In the genomic region with DNA sequence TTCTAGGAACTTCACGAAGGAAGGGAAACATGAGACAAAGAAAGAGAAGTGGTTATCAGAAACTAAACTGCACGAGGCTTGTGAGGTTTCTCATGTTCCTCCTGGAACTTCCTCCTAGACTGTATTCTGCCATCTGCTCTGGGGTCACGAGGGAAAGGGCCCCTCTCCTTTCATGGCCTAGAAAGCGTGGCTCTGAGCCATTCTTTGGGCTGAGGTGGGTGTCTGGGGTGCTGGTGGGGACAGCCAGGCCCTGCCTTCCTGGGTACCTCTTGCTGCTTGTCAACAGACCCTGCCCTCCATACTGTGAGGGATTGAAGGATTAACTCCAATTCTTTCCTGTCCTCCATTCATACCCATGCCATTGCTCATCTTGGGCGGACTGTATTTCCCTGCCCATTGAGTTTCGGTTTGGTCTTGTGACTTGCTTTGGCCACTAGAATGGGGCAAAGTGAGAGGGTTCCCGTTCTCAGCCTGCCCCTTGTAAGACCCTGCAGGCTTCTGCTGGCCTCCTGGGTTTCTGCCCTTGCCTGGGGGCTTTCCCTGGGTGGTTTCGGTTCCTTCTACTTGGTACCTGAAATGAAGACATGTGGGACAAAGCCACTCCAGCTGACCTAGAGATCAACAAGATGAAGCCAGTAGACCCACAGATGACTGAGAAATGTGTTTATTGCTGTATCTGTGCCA, we compare ENCODE assay signal across 8 cellular contexts. TPM values are rescaled to one million over a fixed set of nuclear protein-coding genes. Genes with fewer than 3 reads are reported as not detected.
A peak's percentile ranks its signal among the peaks of the same experiment; 100 is the strongest.
DNase-seq lines count a peak whose midpoint lies in the region; ATAC-seq and TF ChIP-seq lines count a peak whose summit lies in the region.

No MANE protein-coding gene starts in this region.

- H3K4me1 Mint-ChIP-seq in activated T-helper 2 cell treated with anti-CD3 and anti-CD28 coated beads, Interferon-gamma antibody, Interleukin-2, Interleukin-4, amounts not matched to agents 10 μg/mL and 5 μg/mL and 100 μg/mL, durations not matched to agents 14 hours and 24 hours and 36 hours (ENCODE audit: low read depth), result peaks cover 54% of the 10 kb centered on the region

- ATAC-seq in GM21390 (IDR thresholded peaks at IDR 0.05; ENCODE audit: unreplicated experiment) (peak; percentile 90), HG03469 (IDR thresholded peaks at IDR 0.05; ENCODE audit: unreplicated experiment) (peak; percentile 88)

- no peak overlapping the region for H3K4me3 Mint-ChIP-seq in activated T-helper 2 cell treated with anti-CD3 and anti-CD28 coated beads, Interferon-gamma antibody, Interleukin-2, Interleukin-4, amounts not matched to agents 10 μg/mL and 5 μg/mL and 100 μg/mL, durations not matched to agents 14 hours and 24 hours and 36 hours (ENCODE audit: low read depth)

- H3K9me3 Mint-ChIP-seq in activated T-helper 2 cell treated with anti-CD3 and anti-CD28 coated beads, Interferon-gamma antibody, Interleukin-2, Interleukin-4, amounts not matched to agents 10 μg/mL and 5 μg/mL and 100 μg/mL, durations not matched to agents 14 hours and 24 hours and 36 hours, result no peaks in the 10 kb centered on the region

- DNase-seq in GM13976 (ENCODE audit: low spot score) (peak; percentile 82), globus pallidus (ENCODE audit: low spot score) (peak; percentile 46), NCI-H345 treated with DMSO at 0.1 percent for 48 hours (lab: John Stamatoyannopoulos, UW; ENCODE audit: unreplicated experiment) (no peak), iPS-NIHi11 (ENCODE audit: low spot score) (no peak)
- DNase-seq in activated T-helper 2 cell treated with anti-CD3 and anti-CD28 coated beads, Interferon-gamma antibody, Interleukin-2, Interleukin-4, amounts not matched to agents 10 μg/mL and 5 μg/mL and 100 μg/mL, durations not matched to agents 14 hours and 24 hours and 36 hours (ENCODE audit: low spot score), result no peak
- no peak for DNase-seq in stimulated activated CD4-positive, alpha-beta T cell treated with anti-CD3 and anti-CD28 coated beads, Interleukin-15, amount 100 ng/mL, for 24 hours

- TF ChIP-seq CTCF in GM13976 (IDR thresholded peaks at IDR 0.05; ENCODE audit: borderline replicate concordance, control extremely low read depth, extremely low read depth, insufficient read depth, missing control alignments), result no peak

- no peaks in the 10 kb centered on the region for H3K36me3 Mint-ChIP-seq in activated T-helper 2 cell treated with anti-CD3 and anti-CD28 coated beads, Interferon-gamma antibody, Interleukin-2, Interleukin-4, amounts not matched to agents 10 μg/mL and 5 μg/mL and 100 μg/mL, durations not matched to agents 14 hours and 24 hours and 36 hours (ENCODE audit: low read depth)

- in situ Hi-C loops in GM13976 (cut with MboI; ENCODE audit: low sequenced_read_pairs, unreplicated experiment), result no loop called here

- H3K27ac Mint-ChIP-seq in activated T-helper 2 cell treated with anti-CD3 and anti-CD28 coated beads, Interferon-gamma antibody, Interleukin-2, Interleukin-4, amounts not matched to agents 10 μg/mL and 5 μg/mL and 100 μg/mL, durations not matched to agents 14 hours and 24 hours and 36 hours, result no peak overlapping the region

- peaks cover 2% of the 10 kb centered on the region for H3K27me3 Mint-ChIP-seq in activated T-helper 2 cell treated with anti-CD3 and anti-CD28 coated beads, Interferon-gamma antibody, Interleukin-2, Interleukin-4, amounts not matched to agents 10 μg/mL and 5 μg/mL and 100 μg/mL, durations not matched to agents 14 hours and 24 hours and 36 hours (ENCODE audit: low read depth)

- intact Hi-C loops in activated T-helper 2 cell treated with anti-CD3 and anti-CD28 coated beads, Interferon-gamma antibody, Interleukin-2, Interleukin-4, amounts not matched to agents 10 μg/mL and 5 μg/mL and 100 μg/mL, durations not matched to agents 14 hours and 24 hours and 36 hours (cut with micrococcal nuclease), result no loop called here

RNA-seq across cellular contexts. Expression of a gene that starts 14.9 kb away (rescaled TPM):
- 6.1 and 7.0 TPM in 2 replicates for total RNA-seq in activated T-helper 2 cell treated with anti-CD3 and anti-CD28 coated beads, Interferon-gamma antibody, Interleukin-2, Interleukin-4, amounts not matched to agents 10 μg/mL and 5 μg/mL and 100 μg/mL, durations not matched to agents 14 hours and 24 hours and 36 hours

RNA-seq across cellular contexts. Expression of a gene that starts 56.4 kb away (rescaled TPM):
- 4.5 and 5.5 TPM in 2 replicates for total RNA-seq in activated T-helper 2 cell treated with anti-CD3 and anti-CD28 coated beads, Interferon-gamma antibody, Interleukin-2, Interleukin-4, amounts not matched to agents 10 μg/mL and 5 μg/mL and 100 μg/mL, durations not matched to agents 14 hours and 24 hours and 36 hours

Comparison
In these comparisons a context has a peak if more than half of its experiments do, and no peak if none do; other contexts are left out.
1. DNase-seq: peak in GM13976 (single experiment) and globus pallidus (single experiment); none in activated T-helper 2 cell treated with anti-CD3 and anti-CD28 coated beads, Interferon-gamma antibody, Interleukin-2, Interleukin-4, amounts not matched to agents 10 μg/mL and 5 μg/mL and 100 μg/mL, durations not matched to agents 14 hours and 24 hours and 36 hours (single experiment), NCI-H345 treated with DMSO at 0.1 percent for 48 hours (single experiment), stimulated activated CD4-positive, alpha-beta T cell treated with anti-CD3 and anti-CD28 coated beads, Interleukin-15, amount 100 ng/mL, for 24 hours (single experiment) and iPS-NIHi11 (single experiment).